14 cellular contexts compared by ENCODE assay signal in the genomic region with DNA sequence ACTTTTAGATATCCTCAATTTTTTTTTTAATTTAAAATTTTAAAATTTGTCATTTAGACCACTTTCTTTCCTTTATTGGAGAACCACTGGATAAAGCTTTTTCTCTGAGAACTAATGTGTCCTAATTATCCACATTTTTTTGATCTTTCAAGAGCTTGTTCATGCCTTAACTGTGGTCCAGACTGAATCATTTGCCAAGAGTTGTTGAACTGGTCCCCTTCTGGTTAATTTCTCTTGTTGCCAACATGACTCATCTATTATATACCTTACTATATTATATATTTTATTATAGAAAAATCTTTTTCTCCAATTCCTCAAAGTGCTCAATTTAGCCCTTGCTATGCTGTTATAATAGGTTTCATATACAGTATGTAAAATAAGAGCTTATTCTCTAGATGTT.
"Had no signal": no experiment of that assay in that cellular context is flagged by ENCODE, and none has a peak within 500 bp of the region (broad histone marks: within the 10 kb centered on the region; RNA-seq: fewer than 3 reads in every experiment).

No MANE protein-coding gene starts in this region.

- DNase-seq: activated CD4-positive, alpha-beta T cell treated with anti-CD3 and anti-CD28 coated beads, Interleukin-2, amount 50 U/mL, for 4 hours; activated CD4-positive, CD25-positive, alpha-beta regulatory T cell treated with anti-CD3 and anti-CD28 coated beads, Interleukin-2, amount 50 U/mL, for 72 hours; activated naive CD4-positive, alpha-beta T cell treated with anti-CD3 and anti-CD28 coated beads, Interleukin-2, amount 50 U/mL, for 16 hours; activated T-cell treated with anti-CD3 and anti-CD28 coated beads, Interleukin-2, amount 50 U/mL, for 1 hour; brain microvascular endothelial cell; dorsolateral prefrontal cortex; foreskin fibroblast; mesendoderm; sigmoid colon; stimulated activated CD4-positive, alpha-beta T cell treated with anti-CD3 and anti-CD28 coated beads, Interleukin-2, amount 100 ng/mL, for 48 hours; upper lobe of left lung had no signal

- H3K9me3 ChIP-seq: adrenal gland, esophagus muscularis mucosa, prostate gland, sigmoid colon, upper lobe of left lung had no signal

- H3K4me3 ChIP-seq: adrenal gland, dorsolateral prefrontal cortex, esophagus muscularis mucosa, prostate gland, sigmoid colon, upper lobe of left lung had no signal

- H3K27ac ChIP-seq: brain microvascular endothelial cell, esophagus muscularis mucosa, prostate gland had no signal

- H3K4me1 ChIP-seq: prostate gland, sigmoid colon had no signal

- H3K27me3 ChIP-seq: adrenal gland, brain microvascular endothelial cell, dorsolateral prefrontal cortex, esophagus muscularis mucosa, sigmoid colon, upper lobe of left lung had no signal

- H3K36me3 ChIP-seq: brain microvascular endothelial cell, prostate gland had no signal
